Comparison of ENCODE assay signal across 19 cellular contexts in the genomic region with DNA sequence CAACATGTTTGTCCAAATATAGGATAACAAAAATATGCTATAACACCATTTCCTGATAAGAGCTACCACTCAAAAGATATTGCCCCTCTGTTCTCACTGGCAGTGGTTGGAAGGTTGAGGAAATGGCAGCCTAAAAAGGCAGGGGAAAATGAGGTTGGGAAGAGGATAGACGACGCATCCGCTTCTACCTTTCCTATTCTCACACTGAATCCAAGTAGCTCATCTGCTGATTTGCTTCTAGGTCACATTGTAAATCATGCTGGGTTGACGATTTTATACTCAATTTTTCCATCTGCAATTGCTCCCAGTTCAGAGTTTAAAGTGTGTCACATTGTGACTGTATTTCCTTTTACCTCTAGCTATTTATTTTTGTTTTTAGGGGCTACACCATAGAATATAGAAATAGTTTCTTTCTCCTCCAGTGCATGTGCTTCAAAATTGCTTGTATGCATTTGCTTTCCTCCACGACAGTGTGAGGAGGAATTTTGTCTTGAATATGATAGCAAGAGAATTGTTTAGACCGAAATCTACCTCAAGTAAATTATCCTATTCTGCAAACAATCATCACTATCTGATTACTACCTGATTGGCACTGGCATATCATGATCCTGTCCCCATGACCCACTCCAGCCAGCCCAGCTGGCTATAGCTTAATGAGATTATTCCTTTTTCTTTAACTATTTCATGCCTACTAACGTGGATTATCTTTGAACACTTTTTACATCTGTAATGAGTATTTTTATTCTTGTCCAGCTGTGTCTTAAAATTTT.
A peak's percentile ranks its signal among the peaks of the same experiment; 100 is the strongest.
DNase-seq lines count a peak whose midpoint lies in the region; ATAC-seq and TF ChIP-seq lines count a peak whose summit lies in the region.
"Had no signal": no experiment of that assay in that cellular context is flagged by ENCODE, and none has a peak within 500 bp of the region (broad histone marks: within the 10 kb centered on the region; RNA-seq: fewer than 3 reads in every experiment).

No MANE protein-coding gene starts in this region.

- H3K4me2 ChIP-seq in SK-N-SH, result no peak overlapping the region
- H3K4me2 ChIP-seq in mesendoderm (ENCODE audit: low read length), result no peak overlapping the region
- H3K4me2 ChIP-seq: BLaER1 had no signal

- H3K36me3 ChIP-seq in SK-N-SH (replicated peaks in 1 of 2; ENCODE audit: control insufficient read depth in 1 of 2, insufficient read depth in 2 of 2, low read length in 1 of 2), result no peaks in the 10 kb centered on the region
- H3K36me3 ChIP-seq in mesendoderm (ENCODE audit: control insufficient read depth, insufficient read depth, low read length), result no peaks in the 10 kb centered on the region
- H3K36me3 ChIP-seq: BLaER1 had no signal

- H3K4me1 Mint-ChIP-seq in activated T-helper 17 cell treated with anti-CD3 and anti-CD28 coated beads, Interleukin-2, amount 50 U/mL, for 72 hours, result no peaks in the 10 kb centered on the region
- H3K4me1 Mint-ChIP-seq: B cell; CD4-positive, CD25-positive, alpha-beta regulatory T cell; H9 had no signal

- H4K5ac ChIP-seq in mesendoderm (ENCODE audit: low read length), result no peak overlapping the region

- no peaks in the 10 kb centered on the region for H3K27me3 ChIP-seq in SK-N-SH (ENCODE audit: insufficient read depth)
- peaks cover 2% of the 10 kb centered on the region for H3K27me3 ChIP-seq in mesendoderm (ENCODE audit: insufficient read depth, low read length, poor library complexity)
- H3K27me3 ChIP-seq: BLaER1 had no signal

- H3K27me3 Mint-ChIP-seq in activated T-helper 17 cell treated with anti-CD3 and anti-CD28 coated beads, Interleukin-2, amount 50 U/mL, for 72 hours, result no peaks in the 10 kb centered on the region
- H3K27me3 Mint-ChIP-seq: B cell; CD4-positive, CD25-positive, alpha-beta regulatory T cell had no signal

- POLR2A ChIA-PET in SK-N-SH (lab: Yijun Ruan, JAX), result no interaction called here

- WGBS in SK-N-SH (ENCODE audit: low lambda C conversion rate), result 67% methylated on average over 7 of the region's 7 CpGs
- WGBS in mesendoderm (ENCODE audit: extremely low coverage, insufficient coverage, low lambda C conversion rate), result no CpG with 5 or more reads among the region's 7 CpGs

- no peak overlapping the region for H4K8ac ChIP-seq in mesendoderm (ENCODE audit: low read depth, low read length)

- no peak for TF ChIP-seq CTCF in SK-N-SH (IDR thresholded peaks at IDR 0.05)

- H2AFZ ChIP-seq in SK-N-SH (ENCODE audit: low read depth), result no peak overlapping the region
- H2AFZ ChIP-seq: GM23248 had no signal

- H3K9me3 Mint-ChIP-seq in activated T-helper 17 cell treated with anti-CD3 and anti-CD28 coated beads, Interleukin-2, amount 50 U/mL, for 72 hours, result no peaks in the 10 kb centered on the region
- H3K9me3 Mint-ChIP-seq: CD8-positive, alpha-beta T cell; H9 had no signal

- H3F3A ChIP-seq in SK-N-SH (replicated peaks; ENCODE audit: insufficient read depth), result peaks cover 7% of the 10 kb centered on the region

- CTCF ChIA-PET in SK-N-SH (lab: Yijun Ruan, JAX), result interaction anchor here (1.8 kb wide), 1 partner anchor 124 kb away, joined by 4 read pairs; no protein-coding TSS in a partner anchor

- no peaks in the 10 kb centered on the region for H3K79me1 ChIP-seq in mesendoderm (ENCODE audit: low read length)

- H3K4me1 ChIP-seq in SK-N-SH (ENCODE audit: control insufficient read depth in 1 of 2, insufficient read depth in 2 of 2, low read depth in 1 of 2, low read length in 1 of 2) (peaks cover 0 to 8% of the 10 kb centered on the region in 2 experiments; a peak in 3 of 4 replicates), mesendoderm (ENCODE audit: control insufficient read depth, low read depth, low read length) (no peaks in the 10 kb centered on the region)
- H3K4me1 ChIP-seq: BLaER1, Caco-2 had no signal

- H3K4me3 Mint-ChIP-seq in activated T-helper 17 cell treated with anti-CD3 and anti-CD28 coated beads, Interleukin-2, amount 50 U/mL, for 72 hours, result no peak overlapping the region
- H3K4me3 Mint-ChIP-seq: B cell; CD4-positive, CD25-positive, alpha-beta regulatory T cell; CD8-positive, alpha-beta T cell; H9 had no signal

- no peaks in the 10 kb centered on the region for H3K36me3 Mint-ChIP-seq in activated T-helper 17 cell treated with anti-CD3 and anti-CD28 coated beads, Interleukin-2, amount 50 U/mL, for 72 hours (ENCODE audit: low read depth)
- H3K36me3 Mint-ChIP-seq: CD4-positive, CD25-positive, alpha-beta regulatory T cell; CD8-positive, alpha-beta T cell had no signal

- H2BK5ac ChIP-seq in mesendoderm (ENCODE audit: low read length), result peak overlapping the region; percentile 19

- peak overlapping the region; percentile 40 for H3K56ac ChIP-seq in mesendoderm (ENCODE audit: low read length)

- H3K9me3 ChIP-seq in SK-N-SH, result no peaks in the 10 kb centered on the region
- H3K9me3 ChIP-seq: BLaER1, Caco-2 had no signal

- no peaks in the 10 kb centered on the region for H3K9me2 ChIP-seq in SK-N-SH

- ATAC-seq in SK-N-SH treated with all-trans-retinoic acid at 6 μM for 48 hours (no peak), HG02588 (IDR thresholded peaks at IDR 0.05; ENCODE audit: unreplicated experiment) (no peak)
- ATAC-seq in activated T-helper 17 cell treated with anti-CD3 and anti-CD28 coated beads, Interleukin-2, amount 50 U/mL, for 72 hours (replicated peaks), result no peak
- ATAC-seq: CD8-positive, alpha-beta T cell; GM12878; HCT116 had no signal

- no peak overlapping the region for H2AK5ac ChIP-seq in mesendoderm (ENCODE audit: low read length)

- H2BK15ac ChIP-seq in mesendoderm (replicated peaks; ENCODE audit: low read depth), result no peak overlapping the region

- no peak overlapping the region for H3K23ac ChIP-seq in mesendoderm (ENCODE audit: low read length)

- H3K27ac Mint-ChIP-seq in activated T-helper 17 cell treated with anti-CD3 and anti-CD28 coated beads, Interleukin-2, amount 50 U/mL, for 72 hours, result peak overlapping the region; percentile 83
- H3K27ac Mint-ChIP-seq: B cell; CD4-positive, CD25-positive, alpha-beta regulatory T cell; CD8-positive, alpha-beta T cell had no signal

- no peak overlapping the region for H3K4ac ChIP-seq in mesendoderm (ENCODE audit: low read depth, low read length)

- no peak for TF ChIP-seq EP300 in SK-N-SH (IDR thresholded peaks at IDR 0.05; ENCODE audit: borderline replicate concordance in 1 of 2, low read depth in 1 of 2, low read length in 1 of 2)

- H2BK120ac ChIP-seq in mesendoderm (ENCODE audit: low read depth, low read length), result no peak overlapping the region

- H4K20me1 ChIP-seq in SK-N-SH (ENCODE audit: insufficient read depth), result no peaks in the 10 kb centered on the region
- H4K20me1 ChIP-seq: BLaER1 had no signal

- H3K27ac ChIP-seq in SK-N-SH (ENCODE audit: low read depth in 2 of 2, low read length in 1 of 2) (no peak overlapping the region), mesendoderm (ENCODE audit: low read depth, low read length) (no peak overlapping the region)
- H3K27ac ChIP-seq: BLaER1, C4-2B, GM23248 had no signal

- no peak for TF ChIP-seq RAD21 in SK-N-SH (IDR thresholded peaks at IDR 0.05; ENCODE audit: low read length)

- no peak for DNase-seq in SK-N-SH
- DNase-seq in mesendoderm, result peak; percentile 63
- no peak for DNase-seq in AG08396 (ENCODE audit: low spot score)
- DNase-seq: Caco-2; CD4-positive, CD25-positive, alpha-beta regulatory T cell; CD8-positive, alpha-beta T cell; DMS153; DND-41; GDM1; H9 had no signal

- H3K18ac ChIP-seq in mesendoderm (ENCODE audit: low read length), result no peak overlapping the region

- no peaks in the 10 kb centered on the region for H3K79me2 ChIP-seq in SK-N-SH (ENCODE audit: insufficient read depth)
- no peaks in the 10 kb centered on the region for H3K79me2 ChIP-seq in mesendoderm (ENCODE audit: control insufficient read depth, insufficient read depth, low read length)

- H3K4me3 ChIP-seq in SK-N-SH (ENCODE audit: low read depth in 2 of 2, low read length in 1 of 2) (no peak overlapping the region), mesendoderm (ENCODE audit: low read length) (no peak overlapping the region)
- H3K4me3 ChIP-seq: BLaER1, GM12878, GM23248 had no signal

- no peak overlapping the region for H3K9ac ChIP-seq in SK-N-SH
- no peak overlapping the region for H3K9ac ChIP-seq in mesendoderm (ENCODE audit: low read length)
- H3K9ac ChIP-seq: BLaER1, GM23248 had no signal

TF ChIP-seq in SK-N-SH, 30 proteins besides CTCF, POLR2A, EP300 and RAD21:
- TF ChIP-seq, protein P1, sequence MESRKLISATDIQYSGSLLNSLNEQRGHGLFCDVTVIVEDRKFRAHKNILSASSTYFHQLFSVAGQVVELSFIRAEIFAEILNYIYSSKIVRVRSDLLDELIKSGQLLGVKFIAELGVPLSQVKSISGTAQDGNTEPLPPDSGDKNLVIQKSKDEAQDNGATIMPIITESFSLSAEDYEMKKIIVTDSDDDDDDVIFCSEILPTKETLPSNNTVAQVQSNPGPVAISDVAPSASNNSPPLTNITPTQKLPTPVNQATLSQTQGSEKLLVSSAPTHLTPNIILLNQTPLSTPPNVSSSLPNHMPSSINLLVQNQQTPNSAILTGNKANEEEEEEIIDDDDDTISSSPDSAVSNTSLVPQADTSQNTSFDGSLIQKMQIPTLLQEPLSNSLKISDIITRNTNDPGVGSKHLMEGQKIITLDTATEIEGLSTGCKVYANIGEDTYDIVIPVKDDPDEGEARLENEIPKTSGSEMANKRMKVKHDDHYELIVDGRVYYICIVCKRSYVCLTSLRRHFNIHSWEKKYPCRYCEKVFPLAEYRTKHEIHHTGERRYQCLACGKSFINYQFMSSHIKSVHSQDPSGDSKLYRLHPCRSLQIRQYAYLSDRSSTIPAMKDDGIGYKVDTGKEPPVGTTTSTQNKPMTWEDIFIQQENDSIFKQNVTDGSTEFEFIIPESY (IDR thresholded peaks at IDR 0.05; ENCODE audit: borderline replicate concordance, low read depth), result no peak
- TF ChIP-seq GATA2 (CRISPR knock-in tag; IDR thresholded peaks at IDR 0.05) (peak; percentile 51), SIN3A (IDR thresholded peaks at IDR 0.05; ENCODE audit: borderline replicate concordance, low read depth, low read length) (no peak)

TF ChIP-seq in SK-N-SH treated with all-trans-retinoic acid at 6 μM for 48 hours, 23 proteins besides CTCF, POLR2A, EP300 and RAD21 (continues in another document):
- TF ChIP-seq CREB5 (CRISPR knock-in tag; IDR thresholded peaks at IDR 0.05; ENCODE audit: low read depth) (no peak), CSDC2 (CRISPR knock-in tag; IDR thresholded peaks at IDR 0.05) (no peak), OSR1 (CRISPR knock-in tag; IDR thresholded peaks at IDR 0.05) (no peak), ISL1 (CRISPR knock-in tag; IDR thresholded peaks at IDR 0.05) (no peak), ESRRG (CRISPR knock-in tag; IDR thresholded peaks at IDR 0.05) (no peak), TCF4 (CRISPR knock-in tag; IDR thresholded peaks at IDR 0.05; ENCODE audit: borderline replicate concordance) (no peak)
